In genomic region chr2:67397143-67397986, GRCh38 we compare ENCODE assay signal across 8 cellular contexts. TPM values are rescaled to one million over a fixed set of nuclear protein-coding genes. Genes with fewer than 3 reads are reported as not detected.
DNase-seq lines count a peak whose midpoint lies in the region; ATAC-seq and TF ChIP-seq lines count a peak whose summit lies in the region.

ETAA1 (plus strand) TSS chr2:67397333; CDS start chr2:67397449, 116 bp downstream.

- H3K27ac ChIP-seq in HUES64 (ENCODE audit: low read depth, low read length) (peak within 1 kb of the TSS; percentile 94), OCI-LY1 (ENCODE audit: low read depth, low read length, poor library complexity, severe bottlenecking) (peak within 1 kb of the TSS; percentile 77)

- peak within 1 kb of the TSS; percentile 75 for H3K4me2 ChIP-seq in OCI-LY1 (ENCODE audit: low read length)

- WGBS in HUES64 = 2% methylated on average over 59 of the region's 61 CpGs

- CTCF ChIA-PET in Caco-2 (lab: Charles Lee) = no interaction called here

- TF ChIP-seq CTCF in Caco-2 (IDR thresholded peaks at IDR 0.05; ENCODE audit: insufficient read depth in 1 of 2, low read depth in 1 of 2, low read length in 1 of 2, severe bottlenecking in 1 of 2, unreplicated experiment in 1 of 2) (no peak), OCI-LY1 (IDR thresholded peaks at IDR 0.05; ENCODE audit: low read length) (no peak), endothelial cell (IDR thresholded peaks at IDR 0.05; ENCODE audit: unreplicated experiment) (no peak), mesothelial cell of epicardium (IDR thresholded peaks at IDR 0.05; ENCODE audit: unreplicated experiment) (no peak)

- H4K20me1 ChIP-seq in OCI-LY1 (ENCODE audit: insufficient read depth, low read length) = no peaks in the 10 kb centered on the region

- H3K9me2 ChIP-seq in OCI-LY1 (ENCODE audit: low read depth, low read length) = no peaks in the 10 kb centered on the region

- H3K27me3 Mint-ChIP-seq in Caco-2 (ENCODE audit: insufficient read depth, unreplicated experiment) (no peaks in the 10 kb centered on the region), endothelial cell (ENCODE audit: unreplicated experiment) (peaks cover 2% of the 10 kb centered on the region), mesothelial cell of epicardium (ENCODE audit: low read depth) (no peaks in the 10 kb centered on the region)

- peaks cover 7% of the 10 kb centered on the region for H3K36me3 Mint-ChIP-seq in Caco-2 (ENCODE audit: insufficient read depth, unreplicated experiment)
- no peaks in the 10 kb centered on the region for H3K36me3 Mint-ChIP-seq in endothelial cell (ENCODE audit: low read depth, unreplicated experiment)
- H3K36me3 Mint-ChIP-seq in mesothelial cell of epicardium = no peaks in the 10 kb centered on the region

- H3K4me1 Mint-ChIP-seq in Caco-2 (ENCODE audit: low read depth, unreplicated experiment) (peaks cover 12% of the 10 kb centered on the region), endothelial cell (ENCODE audit: unreplicated experiment) (peaks cover 8% of the 10 kb centered on the region), mesothelial cell of epicardium (peaks cover 38% of the 10 kb centered on the region)

- no peaks in the 10 kb centered on the region for H3K9me3 Mint-ChIP-seq in Caco-2 (ENCODE audit: unreplicated experiment)
- H3K9me3 Mint-ChIP-seq in endothelial cell (ENCODE audit: unreplicated experiment) = no peaks in the 10 kb centered on the region
- no peaks in the 10 kb centered on the region for H3K9me3 Mint-ChIP-seq in mesothelial cell of epicardium

- H3K4me3 Mint-ChIP-seq in Caco-2 (ENCODE audit: unreplicated experiment) (peak within 1 kb of the TSS; percentile 94), endothelial cell (ENCODE audit: unreplicated experiment) (peak within 1 kb of the TSS; percentile 98), mesothelial cell of epicardium (peak within 1 kb of the TSS; percentile 99)

- POLR2A ChIA-PET in Caco-2 (lab: Charles Lee) = interaction anchor here (0.6 to 0.7 kb wide), 2 partner anchors 11 to 1394 kb away, joined by 3 read pairs; no protein-coding TSS in a partner anchor

- ATAC-seq in GM21390 (IDR thresholded peaks at IDR 0.05; ENCODE audit: unreplicated experiment) = peak; percentile 99

- H2AFZ ChIP-seq in OCI-LY1 (ENCODE audit: low read length) = peak within 1 kb of the TSS; percentile 93

- no peaks in the 10 kb centered on the region for H3K9me3 ChIP-seq in Caco-2
- H3K9me3 ChIP-seq in HUES64 (ENCODE audit: insufficient read depth, low read depth, low read length) = no peaks in the 10 kb centered on the region
- H3K9me3 ChIP-seq in OCI-LY1 (ENCODE audit: low read length) = no peaks in the 10 kb centered on the region

- H3K27ac Mint-ChIP-seq in Caco-2 (ENCODE audit: unreplicated experiment) (peak within 1 kb of the TSS; percentile 95), endothelial cell (ENCODE audit: unreplicated experiment) (peak within 1 kb of the TSS; percentile 98), mesothelial cell of epicardium (peak within 1 kb of the TSS; percentile 100)

- H3K4me3 ChIP-seq in Caco-2 (ENCODE audit: low read depth, low read length) (peak within 1 kb of the TSS; percentile 92), HUES64 (ENCODE audit: low read length) (peak within 1 kb of the TSS; percentile 93), OCI-LY1 (ENCODE audit: low read depth, low read length, poor library complexity, severe bottlenecking) (peak within 1 kb of the TSS; percentile 96)

- H3K9ac ChIP-seq in HUES64 (ENCODE audit: low read depth, low read length) (peak within 1 kb of the TSS; percentile 96), OCI-LY1 (ENCODE audit: low read length) (peak within 1 kb of the TSS; percentile 92)

- no peaks in the 10 kb centered on the region for H3F3A ChIP-seq in OCI-LY1 (ENCODE audit: insufficient read depth, low read length)

- TSS peak; percentile 71 for BruUV-seq in Caco-2 (replicated peaks; lab: Mats Ljungman, UMichigan)

- H3K36me3 ChIP-seq in Caco-2 (ENCODE audit: control insufficient read depth, insufficient read depth, low read length) (no peaks in the 10 kb centered on the region), HUES64 (ENCODE audit: insufficient read depth, low read length) (peaks cover 34% of the 10 kb centered on the region), OCI-LY1 (ENCODE audit: insufficient read depth, low read length) (peaks cover 26% of the 10 kb centered on the region)

- DNase-seq in Caco-2 (peak; percentile 93 to 94), activated T-cell treated with anti-CD3 and anti-CD28 coated beads for 1 hour (ENCODE audit: low read depth) (peak; percentile 91), endothelial cell (ENCODE audit: low spot score) (peak; percentile 93), mesothelial cell of epicardium (ENCODE audit: low spot score in 2 of 2, unreplicated experiment in 2 of 2) (peak; percentile 87 to 92)
- peak; percentile 87 for DNase-seq in stimulated activated CD8-positive, alpha-beta memory T cell treated with anti-CD3 and anti-CD28 coated beads, Interleukin-15, amount 100 ng/mL, for 48 hours (ENCODE audit: low read depth in 2 of 2)

- peaks cover 28% of the 10 kb centered on the region for H3K4me1 ChIP-seq in Caco-2
- H3K4me1 ChIP-seq in HUES64 (ENCODE audit: insufficient read depth, low read length) = peaks cover 22% of the 10 kb centered on the region; the same call in 1 of the 2 replicates
- H3K4me1 ChIP-seq in OCI-LY1 (ENCODE audit: insufficient read depth, low read length, severe bottlenecking) = peaks cover 20% of the 10 kb centered on the region

- peaks cover 9% of the 10 kb centered on the region for H3K79me2 ChIP-seq in OCI-LY1 (ENCODE audit: insufficient read depth, low read length)

- intact Hi-C loops in Caco-2 (cut with micrococcal nuclease; ENCODE audit: unreplicated experiment) = loop anchor here (2.0 to 10.0 kb wide), 4 partner anchors 60 to 963 kb away; partner anchors contain the start of gene MEIS1

- H3K27me3 ChIP-seq in Caco-2 (replicated peaks; ENCODE audit: control insufficient read depth, insufficient read depth, low read length) (no peaks in the 10 kb centered on the region), HUES64 (ENCODE audit: insufficient read depth, low read length) (no peaks in the 10 kb centered on the region), OCI-LY1 (ENCODE audit: insufficient read depth, low read length) (no peaks in the 10 kb centered on the region)

RNA-seq across cellular contexts. Expression of gene ETAA1, which starts in this region (rescaled TPM):
- total RNA-seq in Caco-2 (2022) (11.4 and 12.4 TPM in 2 replicates), endothelial cell (ENCODE audit: unreplicated experiment) (12.6 TPM), mesothelial cell of epicardium (18.9 to 21.1 TPM (median 19.8 TPM) in 3 replicates)
- polyA plus RNA-seq in HUES64 (2013, experiment 1 of 2) = 18.5 TPM
- 20.2 TPM for polyA plus RNA-seq in HUES64 (2013, experiment 2 of 2)

Comparison
In these comparisons a context has a peak if more than half of its experiments do, and no peak if none do; other contexts are left out.
1. Peak in every context shown above with its lines: DNase-seq, ATAC-seq, H3K4me3 ChIP-seq and H3K27ac ChIP-seq.